ENCODE assay signal across 1 cellular context in genomic region chr15:75213768-75214221, GRCh38.
TF ChIP-seq lines count a peak whose summit lies in the region.

No MANE protein-coding gene starts in this region.

TF ChIP-seq in GM23338, 12 proteins besides CTCF, POLR2A, EP300 and RAD21 (continued from another document):
- no peak for TF ChIP-seq REST (IDR thresholded peaks at IDR 0.05; ENCODE audit: unreplicated experiment)
TF ChIP-seq in GM23338: peak in this region for 0.
